In genomic region chr7:158796667-158797066, GRCh38 we compare ENCODE assay signal across 14 cellular contexts. TPM values are rescaled to one million over a fixed set of nuclear protein-coding genes. Genes with fewer than 3 reads are reported as not detected.
DNase-seq lines count a peak whose midpoint lies in the region; ATAC-seq and TF ChIP-seq lines count a peak whose summit lies in the region.
"Had no signal": no experiment of that assay in that cellular context is flagged by ENCODE, and none has a peak within 500 bp of the region (broad histone marks: within the 10 kb centered on the region; RNA-seq: fewer than 3 reads in every experiment).

No MANE protein-coding gene starts in this region.

- CTCF ChIA-PET in activated naive CD4-positive, alpha-beta T cell treated with anti-CD3 and anti-CD28 coated beads, Interleukin-2, amount 10 ng/mL, durations not matched to agents 7 days and 5 days (lab: Charles Lee), result no interaction called here
- CTCF ChIA-PET in WTC11 (lab: Charles Lee), result no interaction called here

- H3K27ac ChIP-seq in esophagus muscularis mucosa (replicated peaks in 1 of 4), result peak overlapping the region; percentile 72 to 77 (median 74)
- H3K27ac ChIP-seq: PC-9 had no signal

- peaks cover 6 to 11% of the 10 kb centered on the region in 2 donors for H3K36me3 Mint-ChIP-seq in activated naive CD4-positive, alpha-beta T cell treated with anti-CD3 and anti-CD28 coated beads, Interleukin-2, amount 50 U/mL, for 72 hours
- H3K36me3 Mint-ChIP-seq in activated naive CD4-positive, alpha-beta T cell treated with anti-CD3 and anti-CD28 coated beads, Interleukin-2, amount 10 ng/mL, durations not matched to agents 7 days and 5 days, result peaks cover 46% of the 10 kb centered on the region
- H3K36me3 Mint-ChIP-seq in WTC11, result peaks cover 47% of the 10 kb centered on the region
- peaks cover 31% of the 10 kb centered on the region for H3K36me3 Mint-ChIP-seq in osteocyte (ENCODE audit: unreplicated experiment)

- DNase-seq in activated naive CD4-positive, alpha-beta T cell treated with anti-CD3 and anti-CD28 coated beads, Interleukin-2, amount 50 U/mL, for 72 hours (ENCODE audit: low spot score in 2 of 2), result no peak
- no peak for DNase-seq in activated naive CD4-positive, alpha-beta T cell treated with anti-CD3 and anti-CD28 coated beads, Interleukin-2, amount 10 ng/mL, durations not matched to agents 7 days and 5 days
- DNase-seq in WTC11 (ENCODE audit: low spot score) (no peak), esophagus muscularis mucosa (ENCODE audit: extremely low spot score) (no peak), osteocyte (ENCODE audit: extremely low spot score, unreplicated experiment) (no peak), NCI-H510A (lab: John Stamatoyannopoulos, UW) (no peak), BE2C (no peak)
- DNase-seq: ACHN, HCEC 1CT, Karpas-422, NCI-H1105 treated with DMSO at 0.1 percent for 48 hours, NCI-H187, NCI-H748 treated with DMSO at 0.1 percent for 48 hours, PC-9 had no signal

- 78% methylated on average over 23 of the region's 23 CpGs for WGBS in esophagus muscularis mucosa

- H3K9me3 Mint-ChIP-seq in activated naive CD4-positive, alpha-beta T cell treated with anti-CD3 and anti-CD28 coated beads, Interleukin-2, amount 50 U/mL, for 72 hours, result no peaks in the 10 kb centered on the region
- no peaks in the 10 kb centered on the region for H3K9me3 Mint-ChIP-seq in activated naive CD4-positive, alpha-beta T cell treated with anti-CD3 and anti-CD28 coated beads, Interleukin-2, amount 10 ng/mL, durations not matched to agents 7 days and 5 days
- H3K9me3 Mint-ChIP-seq in WTC11, result no peaks in the 10 kb centered on the region
- H3K9me3 Mint-ChIP-seq in osteocyte (ENCODE audit: unreplicated experiment), result no peaks in the 10 kb centered on the region

- TF ChIP-seq EP300 in esophagus muscularis mucosa (IDR thresholded peaks at IDR 0.05), result no peak

- intact Hi-C loops in esophagus muscularis mucosa (cut with DNase I), result no loop called here

- TF ChIP-seq CTCF in WTC11 (IDR thresholded peaks at IDR 0.05) (no peak), esophagus muscularis mucosa (IDR thresholded peaks at IDR 0.05) (no peak), osteocyte (IDR thresholded peaks at IDR 0.05) (no peak), BE2C (IDR thresholded peaks at IDR 0.05; ENCODE audit: low read depth, low read length) (no peak)

- peak overlapping the region; percentile 21 to 77 for H3K27ac Mint-ChIP-seq in activated naive CD4-positive, alpha-beta T cell treated with anti-CD3 and anti-CD28 coated beads, Interleukin-2, amount 50 U/mL, for 72 hours
- H3K27ac Mint-ChIP-seq in activated naive CD4-positive, alpha-beta T cell treated with anti-CD3 and anti-CD28 coated beads, Interleukin-2, amount 10 ng/mL, durations not matched to agents 7 days and 5 days, result no peak overlapping the region
- H3K27ac Mint-ChIP-seq in WTC11, result peak overlapping the region; percentile 78
- peak overlapping the region; percentile 17 for H3K27ac Mint-ChIP-seq in osteocyte (ENCODE audit: unreplicated experiment)

- no peaks in the 10 kb centered on the region for H3K27me3 Mint-ChIP-seq in activated naive CD4-positive, alpha-beta T cell treated with anti-CD3 and anti-CD28 coated beads, Interleukin-2, amount 10 ng/mL, durations not matched to agents 7 days and 5 days
- no peaks in the 10 kb centered on the region for H3K27me3 Mint-ChIP-seq in WTC11 (ENCODE audit: low read depth)
- no peaks in the 10 kb centered on the region for H3K27me3 Mint-ChIP-seq in osteocyte (ENCODE audit: unreplicated experiment)

- peaks cover 20% of the 10 kb centered on the region for H3K4me1 Mint-ChIP-seq in activated naive CD4-positive, alpha-beta T cell treated with anti-CD3 and anti-CD28 coated beads, Interleukin-2, amount 10 ng/mL, durations not matched to agents 7 days and 5 days
- H3K4me1 Mint-ChIP-seq in WTC11 (peaks cover 4% of the 10 kb centered on the region), osteocyte (ENCODE audit: unreplicated experiment) (peaks cover 37% of the 10 kb centered on the region)

- no peak overlapping the region for H3K4me3 ChIP-seq in esophagus muscularis mucosa
- no peak overlapping the region for H3K4me3 ChIP-seq in BE2C (ENCODE audit: low read depth, low read length)
- H3K4me3 ChIP-seq: PC-9 had no signal

- H3K27me3 ChIP-seq in esophagus muscularis mucosa (no peaks in the 10 kb centered on the region), BE2C (no peaks in the 10 kb centered on the region)

- TF ChIP-seq POLR2A in esophagus muscularis mucosa (IDR thresholded peaks at IDR 0.05; ENCODE audit: low read depth), result no peak

- H3K4me1 ChIP-seq in esophagus muscularis mucosa (peaks cover 14 to 75% (median 66%) of the 10 kb centered on the region in 4 donors), BE2C (no peaks in the 10 kb centered on the region)

- H3K36me3 ChIP-seq in esophagus muscularis mucosa (peaks cover 12 to 65% (median 57%) of the 10 kb centered on the region in 4 donors), BE2C (no peaks in the 10 kb centered on the region)

- H3K4me3 Mint-ChIP-seq in activated naive CD4-positive, alpha-beta T cell treated with anti-CD3 and anti-CD28 coated beads, Interleukin-2, amount 10 ng/mL, durations not matched to agents 7 days and 5 days, result no peak overlapping the region
- H3K4me3 Mint-ChIP-seq in WTC11 (no peak overlapping the region), osteocyte (ENCODE audit: unreplicated experiment) (no peak overlapping the region)

- H3K9me3 ChIP-seq in esophagus muscularis mucosa (no peaks in the 10 kb centered on the region), BE2C (no peaks in the 10 kb centered on the region)

- POLR2A ChIA-PET in WTC11 (lab: Charles Lee), result no interaction called here

- no peak for ATAC-seq in activated naive CD4-positive, alpha-beta T cell treated with anti-CD3 and anti-CD28 coated beads, Interleukin-2, amount 50 U/mL, for 72 hours
- ATAC-seq in WTC11, result no peak

TF ChIP-seq in WTC11, 78 proteins besides CTCF, POLR2A, EP300 and RAD21:
- TF ChIP-seq ZNF263 (CRISPR knock-in tag; IDR thresholded peaks at IDR 0.05; ENCODE audit: low read depth) (no peak), ARID4B (CRISPR knock-in tag; IDR thresholded peaks at IDR 0.05; ENCODE audit: borderline replicate concordance) (no peak), ZNF396 (CRISPR knock-in tag; IDR thresholded peaks at IDR 0.05; ENCODE audit: borderline replicate concordance) (no peak), ESRRA (CRISPR knock-in tag; IDR thresholded peaks at IDR 0.05; ENCODE audit: borderline replicate concordance) (no peak)

RNA-seq across cellular contexts. Expression of gene ESYT2, which starts 32.6 kb away (rescaled TPM):
- total RNA-seq in activated naive CD4-positive, alpha-beta T cell treated with anti-CD3 and anti-CD28 coated beads, Interleukin-2, amount 50 U/mL, for 72 hours, result 10 to 100 TPM; 54.4 to 73.3 TPM
- 45.1 to 61.1 TPM (median 60.4 TPM) in 3 replicates for total RNA-seq in WTC11 (2021)
- 100 to 1,000 TPM; 166 to 235 (median 202) TPM for total RNA-seq in esophagus muscularis mucosa
- 146 and 156 TPM in 2 replicates for total RNA-seq in osteocyte
- 21.7 TPM for polyA plus RNA-seq in BE2C (2012; ENCODE audit: insufficient read depth, insufficient read length, low read depth)

RNA-seq across cellular contexts. Expression of gene DYNC2I1, which starts 59.7 kb away (rescaled TPM):
- 10 to 100 TPM; 12.0 to 16.9 TPM for total RNA-seq in activated naive CD4-positive, alpha-beta T cell treated with anti-CD3 and anti-CD28 coated beads, Interleukin-2, amount 50 U/mL, for 72 hours
- total RNA-seq in WTC11 (2021) (23.4 to 31.1 TPM (median 24.7 TPM) in 3 replicates), esophagus muscularis mucosa (10 to 100 TPM; 18.3 to 32.0 (median 24.9) TPM), osteocyte (23.7 and 24.8 TPM in 2 replicates)
- polyA plus RNA-seq in BE2C (2012; ENCODE audit: insufficient read depth, insufficient read length, low read depth), result 26.5 TPM
